Comparison of ENCODE assay signal across 2 cellular contexts in the genomic region with DNA sequence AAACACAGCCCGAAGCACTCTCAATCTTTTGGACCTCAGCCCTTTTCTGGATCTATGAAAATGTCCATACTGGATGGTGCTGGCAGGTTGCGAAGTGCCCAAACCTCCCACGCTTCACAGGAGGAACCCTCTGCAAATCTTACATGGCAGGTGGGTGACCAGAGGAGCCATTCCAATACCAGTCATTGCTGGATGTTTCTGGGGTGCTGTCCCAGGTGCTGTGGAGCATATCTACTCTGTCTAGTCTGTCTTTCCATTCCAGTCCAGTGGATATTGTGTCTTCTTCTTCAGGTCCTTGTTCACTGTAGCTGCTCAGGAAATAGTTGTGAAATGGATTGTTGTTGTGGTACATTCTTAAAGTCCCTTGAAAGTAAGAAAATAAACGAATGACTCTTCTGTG.
A peak's percentile ranks its signal among the peaks of the same experiment; 100 is the strongest.
TF ChIP-seq lines count a peak whose summit lies in the region.

No MANE protein-coding gene starts in this region.

TF ChIP-seq in IMR-90, 13 proteins besides CTCF, POLR2A, EP300 and RAD21:
- TF ChIP-seq CEBPB (IDR thresholded peaks at IDR 0.05; ENCODE audit: low read depth, low read length) (no peak), RCOR1 (IDR thresholded peaks at IDR 0.05; ENCODE audit: insufficient replicate concordance, low read length) (no peak), BHLHE40 (IDR thresholded peaks at IDR 0.05; ENCODE audit: low read depth, low read length) (no peak), RFX5 (IDR thresholded peaks at IDR 0.05; ENCODE audit: low read depth, low read length) (no peak), NFE2L2 (IDR thresholded peaks at IDR 0.05; ENCODE audit: low read depth, low read length) (no peak), CHD1 (IDR thresholded peaks at IDR 0.05; ENCODE audit: low read depth, low read length) (no peak), FOS (IDR thresholded peaks at IDR 0.05; ENCODE audit: low read depth, low read length) (no peak), MAZ (IDR thresholded peaks at IDR 0.05; ENCODE audit: borderline replicate concordance, low read depth, low read length) (no peak)
- TF ChIP-seq, protein P1, sequence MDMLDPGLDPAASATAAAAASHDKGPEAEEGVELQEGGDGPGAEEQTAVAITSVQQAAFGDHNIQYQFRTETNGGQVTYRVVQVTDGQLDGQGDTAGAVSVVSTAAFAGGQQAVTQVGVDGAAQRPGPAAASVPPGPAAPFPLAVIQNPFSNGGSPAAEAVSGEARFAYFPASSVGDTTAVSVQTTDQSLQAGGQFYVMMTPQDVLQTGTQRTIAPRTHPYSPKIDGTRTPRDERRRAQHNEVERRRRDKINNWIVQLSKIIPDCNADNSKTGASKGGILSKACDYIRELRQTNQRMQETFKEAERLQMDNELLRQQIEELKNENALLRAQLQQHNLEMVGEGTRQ (IDR thresholded peaks at IDR 0.05; ENCODE audit: low read depth, low read length) = no peak

TF ChIP-seq in K562, 482 proteins besides CTCF, POLR2A, EP300 and RAD21:
- TF ChIP-seq ZKSCAN3 (CRISPR knock-in tag; IDR thresholded peaks at IDR 0.05) = no peak
- TF ChIP-seq FOXP1 (CRISPR knock-in tag; IDR thresholded peaks at IDR 0.05) = no peak
- TF ChIP-seq EHMT2 (IDR thresholded peaks at IDR 0.05) = peak; percentile 83
- no peak for TF ChIP-seq POLR2AphosphoS5 (IDR thresholded peaks at IDR 0.05; ENCODE audit: control insufficient read depth, insufficient read depth, low read depth, low read length)
- TF ChIP-seq, protein P2, sequence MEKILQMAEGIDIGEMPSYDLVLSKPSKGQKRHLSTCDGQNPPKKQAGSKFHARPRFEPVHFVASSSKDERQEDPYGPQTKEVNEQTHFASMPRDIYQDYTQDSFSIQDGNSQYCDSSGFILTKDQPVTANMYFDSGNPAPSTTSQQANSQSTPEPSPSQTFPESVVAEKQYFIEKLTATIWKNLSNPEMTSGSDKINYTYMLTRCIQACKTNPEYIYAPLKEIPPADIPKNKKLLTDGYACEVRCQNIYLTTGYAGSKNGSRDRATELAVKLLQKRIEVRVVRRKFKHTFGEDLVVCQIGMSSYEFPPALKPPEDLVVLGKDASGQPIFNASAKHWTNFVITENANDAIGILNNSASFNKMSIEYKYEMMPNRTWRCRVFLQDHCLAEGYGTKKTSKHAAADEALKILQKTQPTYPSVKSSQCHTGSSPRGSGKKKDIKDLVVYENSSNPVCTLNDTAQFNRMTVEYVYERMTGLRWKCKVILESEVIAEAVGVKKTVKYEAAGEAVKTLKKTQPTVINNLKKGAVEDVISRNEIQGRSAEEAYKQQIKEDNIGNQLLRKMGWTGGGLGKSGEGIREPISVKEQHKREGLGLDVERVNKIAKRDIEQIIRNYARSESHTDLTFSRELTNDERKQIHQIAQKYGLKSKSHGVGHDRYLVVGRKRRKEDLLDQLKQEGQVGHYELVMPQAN (IDR thresholded peaks at IDR 0.05; ENCODE audit: borderline replicate concordance) = no peak
- TF ChIP-seq MIER1 (IDR thresholded peaks at IDR 0.05; ENCODE audit: low read depth) = 0 out of 2 replicates have a peak, but pooled peaks have one; percentile 66
- TF ChIP-seq, protein P3, sequence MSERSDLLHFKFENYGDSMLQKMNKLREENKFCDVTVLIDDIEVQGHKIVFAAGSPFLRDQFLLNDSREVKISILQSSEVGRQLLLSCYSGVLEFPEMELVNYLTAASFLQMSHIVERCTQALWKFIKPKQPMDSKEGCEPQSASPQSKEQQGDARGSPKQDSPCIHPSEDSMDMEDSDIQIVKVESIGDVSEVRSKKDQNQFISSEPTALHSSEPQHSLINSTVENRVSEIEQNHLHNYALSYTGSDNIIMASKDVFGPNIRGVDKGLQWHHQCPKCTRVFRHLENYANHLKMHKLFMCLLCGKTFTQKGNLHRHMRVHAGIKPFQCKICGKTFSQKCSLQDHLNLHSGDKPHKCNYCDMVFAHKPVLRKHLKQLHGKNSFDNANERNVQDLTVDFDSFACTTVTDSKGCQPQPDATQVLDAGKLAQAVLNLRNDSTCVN (CRISPR knock-in tag; IDR thresholded peaks at IDR 0.05) = no peak
TF ChIP-seq in K562: peak in this region for 2.
